Comparison of ENCODE assay signal across 8 cellular contexts in genomic region chr6:157760589-157761330, GRCh38.
DNase-seq lines count a peak whose midpoint lies in the region; ATAC-seq and TF ChIP-seq lines count a peak whose summit lies in the region.

No MANE protein-coding gene starts in this region.

- no peaks in the 10 kb centered on the region for H3K9me3 Mint-ChIP-seq in activated CD4-positive, alpha-beta T cell treated with anti-CD3 and anti-CD28 coated beads, Interleukin-2, amount 10 ng/mL, durations not matched to agents 24 days and 14 days
- no peaks in the 10 kb centered on the region for H3K9me3 Mint-ChIP-seq in naive thymus-derived CD8-positive, alpha-beta T cell

- H3K27me3 Mint-ChIP-seq in activated CD4-positive, alpha-beta T cell treated with anti-CD3 and anti-CD28 coated beads, Interleukin-2, amount 10 ng/mL, durations not matched to agents 24 days and 14 days: peaks cover 6% of the 10 kb centered on the region
- H3K27me3 Mint-ChIP-seq in naive thymus-derived CD8-positive, alpha-beta T cell: no peaks in the 10 kb centered on the region

- H3K9me3 ChIP-seq in IMR-90 (ENCODE audit: control insufficient read depth, insufficient read depth, low read length) (no peaks in the 10 kb centered on the region), adipocyte (ENCODE audit: control insufficient read depth, low read length) (no peaks in the 10 kb centered on the region)

- peak overlapping the region; percentile 79 for H4K91ac ChIP-seq in IMR-90 (ENCODE audit: insufficient read depth, low read depth, low read length)

- peak overlapping the region; percentile 92 for H2BK120ac ChIP-seq in IMR-90 (ENCODE audit: low read depth, low read length)

- H3K36me3 ChIP-seq in IMR-90 (ENCODE audit: control insufficient read depth, insufficient read depth, low read length) (no peaks in the 10 kb centered on the region), adipocyte (ENCODE audit: control insufficient read depth, insufficient read depth, low read length, severe bottlenecking) (no peaks in the 10 kb centered on the region)

- no TSS peak for BruUV-seq in IMR-90 (replicated peaks; lab: Mats Ljungman, UMichigan)

- H4K20me1 ChIP-seq in IMR-90 (ENCODE audit: insufficient read depth, low read length): peaks cover 3% of the 10 kb centered on the region; the same call in 1 of the 2 replicates

- TF ChIP-seq POLR2A in IMR-90 (IDR thresholded peaks at IDR 0.05; ENCODE audit: low read depth, low read length): no peak

- peak overlapping the region; percentile 46; the same call in 1 of the 2 replicates for H3K56ac ChIP-seq in IMR-90 (ENCODE audit: extremely low read depth, insufficient read depth, low read length)

- in situ Hi-C loops in IMR-90 (cut with MboI; ENCODE audit: low sequenced_read_pairs): no loop called here

- peak overlapping the region; percentile 84 for H3K23ac ChIP-seq in IMR-90 (ENCODE audit: low read depth, low read length)

- peaks cover 25% of the 10 kb centered on the region for H3K9me1 ChIP-seq in IMR-90 (ENCODE audit: insufficient read depth, low read length)

- DNase-seq in activated CD4-positive, alpha-beta T cell treated with anti-CD3 and anti-CD28 coated beads, Interleukin-2, amount 10 ng/mL, durations not matched to agents 24 days and 14 days: peak; percentile 83
- no peak for DNase-seq in activated CD4-positive, alpha-beta T cell treated with anti-CD3 and anti-CD28 coated beads for 48 hours
- DNase-seq in IMR-90 (peak; percentile 90), adipocyte (ENCODE audit: low read depth) (peak; percentile 79), NCI-H1105 treated with DMSO at 0.1 percent for 48 hours (lab: John Stamatoyannopoulos, UW) (no peak), NOMO-1 treated with dmso at 0.1 percent for 144 hours (lab: John Stamatoyannopoulos, UW; ENCODE audit: unreplicated experiment) (no peak), DMS153 (lab: John Stamatoyannopoulos, UW) (no peak)
- no peak for DNase-seq in naive thymus-derived CD8-positive, alpha-beta T cell

- peak overlapping the region; percentile 77 for H2BK5ac ChIP-seq in IMR-90 (ENCODE audit: low read depth, low read length, poor library complexity, severe bottlenecking)

- H3K4me1 Mint-ChIP-seq in activated CD4-positive, alpha-beta T cell treated with anti-CD3 and anti-CD28 coated beads, Interleukin-2, amount 10 ng/mL, durations not matched to agents 24 days and 14 days: peaks cover 84% of the 10 kb centered on the region
- peaks cover 54 to 93% (median 87%) of the 10 kb centered on the region in 4 donors for H3K4me1 Mint-ChIP-seq in naive thymus-derived CD8-positive, alpha-beta T cell

- WGBS in IMR-90 (ENCODE audit: extremely low coverage in 2 of 2, insufficient read length in 1 of 2), 2 experiments: no CpG with 5 or more reads among the region's 7 CpGs

- POLR2A ChIA-PET in IMR-90 (lab: Charles Lee; ENCODE audit: unreplicated experiment): no interaction called here
- POLR2A ChIA-PET in naive thymus-derived CD8-positive, alpha-beta T cell (lab: Charles Lee): interaction anchor here (0.5 to 1.9 kb wide), 6 partner anchors 45 to 266 kb away, joined by 3 to 6 read pairs (median 4); no protein-coding TSS in a partner anchor

- peak overlapping the region; percentile 86 for H3K4me2 ChIP-seq in IMR-90 (ENCODE audit: low read depth, low read length)

- peak overlapping the region; percentile 89 for H2BK20ac ChIP-seq in IMR-90 (ENCODE audit: low read depth, low read length)

- H2AK5ac ChIP-seq in IMR-90 (ENCODE audit: low read depth, low read length): peak overlapping the region; percentile 93

- peak overlapping the region; percentile 96 for H3K27ac Mint-ChIP-seq in activated CD4-positive, alpha-beta T cell treated with anti-CD3 and anti-CD28 coated beads, Interleukin-2, amount 10 ng/mL, durations not matched to agents 24 days and 14 days
- H3K27ac Mint-ChIP-seq in naive thymus-derived CD8-positive, alpha-beta T cell: peak overlapping the region; percentile 85 to 98 (median 96)

- peak overlapping the region; percentile 69 for H3K27ac ChIP-seq in IMR-90 (ENCODE audit: insufficient read depth, low read length)

- H3K36me3 Mint-ChIP-seq in activated CD4-positive, alpha-beta T cell treated with anti-CD3 and anti-CD28 coated beads, Interleukin-2, amount 10 ng/mL, durations not matched to agents 24 days and 14 days (ENCODE audit: low read depth): no peaks in the 10 kb centered on the region
- H3K36me3 Mint-ChIP-seq in naive thymus-derived CD8-positive, alpha-beta T cell: no peaks in the 10 kb centered on the region

- no peak overlapping the region for H3K4me3 ChIP-seq in IMR-90 (ENCODE audit: insufficient read depth, low read depth, low read length)
- H3K4me3 ChIP-seq in adipocyte (ENCODE audit: low read length): peak overlapping the region; percentile 51

- H3K4ac ChIP-seq in IMR-90 (ENCODE audit: low read depth, low read length): peak overlapping the region; percentile 92

- H3K9ac ChIP-seq in IMR-90 (ENCODE audit: low read depth, low read length) (peak overlapping the region; percentile 6; the same call in 1 of the 2 replicates), adipocyte (ENCODE audit: low read length) (peak overlapping the region; percentile 69)

- ATAC-seq in IMR-90 (ENCODE audit: low read depth): peak; percentile 21
- no peak for ATAC-seq in naive thymus-derived CD8-positive, alpha-beta T cell

- H4K5ac ChIP-seq in IMR-90 (ENCODE audit: low read depth, low read length): peak overlapping the region; percentile 16

- intact Hi-C loops in activated CD4-positive, alpha-beta T cell treated with anti-CD3 and anti-CD28 coated beads, Interleukin-2, amount 10 ng/mL, durations not matched to agents 24 days and 14 days (cut with micrococcal nuclease): loop anchor here (1.0 to 5.0 kb wide), 11 partner anchors 100 to 1258 kb away; partner anchors contain the start of gene SYNJ2
- intact Hi-C loops in IMR-90 (cut with micrococcal nuclease): no loop called here

- peak overlapping the region; percentile 71 for H3K4me3 Mint-ChIP-seq in activated CD4-positive, alpha-beta T cell treated with anti-CD3 and anti-CD28 coated beads, Interleukin-2, amount 10 ng/mL, durations not matched to agents 24 days and 14 days
- H3K4me3 Mint-ChIP-seq in naive thymus-derived CD8-positive, alpha-beta T cell: peak overlapping the region in 9 of 10 donors; percentile 54 to 85 (median 64)

- H2AFZ ChIP-seq in IMR-90 (replicated peaks; ENCODE audit: low read length, poor library complexity): peak overlapping the region; percentile 84

- peak overlapping the region; percentile 58 for H3K18ac ChIP-seq in IMR-90 (ENCODE audit: low read depth, low read length)

- peak overlapping the region; percentile 90; the same call in 2 of the 3 replicates for H2BK15ac ChIP-seq in IMR-90 (ENCODE audit: low read depth, low read length)

- peak overlapping the region; percentile 82 for H3K14ac ChIP-seq in IMR-90 (replicated peaks; ENCODE audit: low read depth, low read length)

- dilution Hi-C loops in IMR-90 (cut with HindIII; ENCODE audit: low sequenced_read_pairs, unreplicated experiment): no loop called here

- CTCF ChIA-PET in IMR-90 (lab: Yijun Ruan, JAX): interaction anchor here (1.0 to 2.8 kb wide), 2 partner anchors 10 to 113 kb away, joined by 3 to 13 read pairs; no protein-coding TSS in a partner anchor

- H2AK9ac ChIP-seq in IMR-90 (replicated peaks; ENCODE audit: low read depth, low read length, poor library complexity): peak overlapping the region; percentile 90

- H3K27me3 ChIP-seq in IMR-90 (ENCODE audit: control insufficient read depth, insufficient read depth, low read length) (no peaks in the 10 kb centered on the region), adipocyte (replicated peaks; ENCODE audit: control insufficient read depth, insufficient read depth, low read length) (no peaks in the 10 kb centered on the region)

- no peak; the same call in 1 of the 2 replicates for TF ChIP-seq RAD21 in IMR-90 (IDR thresholded peaks at IDR 0.05; ENCODE audit: low read length)

- H4K8ac ChIP-seq in IMR-90 (ENCODE audit: low read depth in 2 of 2, low read length in 2 of 2): peak overlapping the region; percentile 30 to 85; a peak in 3 of 4 replicates

- H3K79me1 ChIP-seq in IMR-90 (ENCODE audit: low read depth in 1 of 2, low read length in 2 of 2): peaks cover 0 to 13% of the 10 kb centered on the region in 2 experiments; a peak in 2 of 4 replicates

- TF ChIP-seq CTCF in IMR-90 (conservative IDR thresholded peaks at IDR 0.05; ENCODE audit: low read depth, low read length): no peak

- H3K4me1 ChIP-seq in IMR-90 (ENCODE audit: control insufficient read depth, insufficient read depth, low read length): peaks cover 34% of the 10 kb centered on the region
- peaks cover 48% of the 10 kb centered on the region for H3K4me1 ChIP-seq in adipocyte (ENCODE audit: control insufficient read depth, insufficient read depth, low read length)

TF ChIP-seq in IMR-90, 13 proteins besides CTCF, POLR2A, EP300 and RAD21:
- TF ChIP-seq CEBPB (IDR thresholded peaks at IDR 0.05; ENCODE audit: low read depth, low read length): peak; percentile 57
- TF ChIP-seq USF2 (IDR thresholded peaks at IDR 0.05; ENCODE audit: low read depth, low read length): no peak
- no peak for TF ChIP-seq ELK1 (IDR thresholded peaks at IDR 0.05; ENCODE audit: borderline replicate concordance, low read depth, low read length)
- TF ChIP-seq MAZ (IDR thresholded peaks at IDR 0.05; ENCODE audit: borderline replicate concordance, low read depth, low read length): 0 out of 2 replicates have a peak, but pooled peaks have one; percentile 29
- no peak for TF ChIP-seq CHD1 (IDR thresholded peaks at IDR 0.05; ENCODE audit: low read depth, low read length)
- no peak for TF ChIP-seq MAFK (IDR thresholded peaks at IDR 0.05; ENCODE audit: low read depth, low read length)
- peak; percentile 78 for TF ChIP-seq FOS (IDR thresholded peaks at IDR 0.05; ENCODE audit: low read depth, low read length)
- no peak for TF ChIP-seq NFE2L2 (IDR thresholded peaks at IDR 0.05; ENCODE audit: low read depth, low read length)
- no peak for TF ChIP-seq BHLHE40 (IDR thresholded peaks at IDR 0.05; ENCODE audit: low read depth, low read length)

Comparison
In these comparisons a context has a peak if more than half of its experiments do, and no peak if none do; other contexts are left out.
1. DNase-seq: peak in activated CD4-positive, alpha-beta T cell treated with anti-CD3 and anti-CD28 coated beads, Interleukin-2, amount 10 ng/mL, durations not matched to agents 24 days and 14 days (single experiment), IMR-90 (single experiment) and adipocyte (single experiment); none in activated CD4-positive, alpha-beta T cell treated with anti-CD3 and anti-CD28 coated beads for 48 hours (single experiment), naive thymus-derived CD8-positive, alpha-beta T cell (0 of 10), NCI-H1105 treated with DMSO at 0.1 percent for 48 hours (single experiment), NOMO-1 treated with dmso at 0.1 percent for 144 hours (single experiment) and DMS153 (single experiment).